7 cellular contexts compared by ENCODE assay signal in genomic region chr9:37037137-37037743, GRCh38. TPM values are rescaled to one million over a fixed set of nuclear protein-coding genes. Genes with fewer than 3 reads are reported as not detected.
A peak's percentile ranks its signal among the peaks of the same experiment; 100 is the strongest.
DNase-seq lines count a peak whose midpoint lies in the region; ATAC-seq, FAIRE-seq and TF ChIP-seq lines count a peak whose summit lies in the region.

No MANE protein-coding gene starts in this region.

- peak overlapping the region; percentile 83 for H2AFZ ChIP-seq in MM.1S (ENCODE audit: low read length)

- TF ChIP-seq CTCF in MM.1S (IDR thresholded peaks at IDR 0.05; ENCODE audit: low read length) (no peak), choroid plexus epithelial cell (conservative IDR thresholded peaks at IDR 0.05; ENCODE audit: low read depth, low read length) (no peak), mucosa of descending colon (IDR thresholded peaks at IDR 0.05) (no peak)

- no peaks in the 10 kb centered on the region for H4K20me1 ChIP-seq in MM.1S (ENCODE audit: insufficient read depth, low read length)

- H3K4me3 ChIP-seq in MM.1S (ENCODE audit: low read length) (peak overlapping the region; percentile 63), choroid plexus epithelial cell (ENCODE audit: low read depth, low read length) (peak overlapping the region; percentile 47), mucosa of descending colon (peak overlapping the region; percentile 6)

- peaks cover 79% of the 10 kb centered on the region for H3K27me3 ChIP-seq in MM.1S (replicated peaks; ENCODE audit: insufficient read depth, low read length)

- DNase-seq in MM.1S (no peak), choroid plexus epithelial cell (ENCODE audit: low read depth) (peak; percentile 31), mucosa of descending colon (peak in 2 of 3 donors; percentile 15 to 59), GM03348 (ENCODE audit: low spot score) (no peak), GM19239 (ENCODE audit: insufficient read length, low spot score) (no peak)

- H3F3A ChIP-seq in MM.1S (ENCODE audit: insufficient read depth, low read length) = peaks cover 4% of the 10 kb centered on the region; the same call in 1 of the 2 replicates

- H3K27ac ChIP-seq in MM.1S (ENCODE audit: low read length) = no peak overlapping the region

- H3K9ac ChIP-seq in MM.1S (ENCODE audit: low read length) = no peak overlapping the region; the same call in 1 of the 2 replicates

- H3K9me3 ChIP-seq in MM.1S (replicated peaks; ENCODE audit: insufficient read depth, low read length) = no peaks in the 10 kb centered on the region
- no peaks in the 10 kb centered on the region for H3K9me3 ChIP-seq in mucosa of descending colon

- no peak for FAIRE-seq in GM19239 (lab: Jason Lieb, UNC)

- H3K36me3 ChIP-seq in MM.1S (replicated peaks; ENCODE audit: insufficient read depth, low read length) (no peaks in the 10 kb centered on the region), mucosa of descending colon (ENCODE audit: low read depth) (no peaks in the 10 kb centered on the region)

- ATAC-seq in GM18868 (IDR thresholded peaks at IDR 0.05; ENCODE audit: unreplicated experiment) (peak; percentile 11), mucosa of descending colon (peak; percentile 42), HG02970 (IDR thresholded peaks at IDR 0.05; ENCODE audit: low FRiP score, unreplicated experiment) (no peak)

- no peaks in the 10 kb centered on the region for H3K79me2 ChIP-seq in MM.1S (ENCODE audit: low read length)

- intact Hi-C loops in mucosa of descending colon (cut with DNase I, micrococcal nuclease) = no loop called here

- H3K9me2 ChIP-seq in MM.1S (replicated peaks; ENCODE audit: insufficient read depth, low read length) = no peaks in the 10 kb centered on the region

- H3K4me1 ChIP-seq in MM.1S (ENCODE audit: low read length) (peaks cover 6% of the 10 kb centered on the region; the same call in 1 of the 2 replicates), mucosa of descending colon (ENCODE audit: low read depth) (peaks cover 27% of the 10 kb centered on the region)

- peak overlapping the region; percentile 95 for H3K4me2 ChIP-seq in MM.1S (ENCODE audit: low read depth, low read length)

RNA-seq across cellular contexts. Expression of gene PAX5, which starts 3.2 kb away (rescaled TPM):
- under 1 TPM in 2 of 3 donors, not detected in 1; 0.29 to 0.32 TPM for total RNA-seq in mucosa of descending colon

Comparison
In these comparisons a context has a peak if more than half of its experiments do, and no peak if none do; other contexts are left out.
1. DNase-seq: peak in choroid plexus epithelial cell (single experiment) and mucosa of descending colon (2 of 3); none in MM.1S (single experiment), GM03348 (single experiment) and GM19239 (single experiment).
2. H3K4me3 ChIP-seq: peak in every context shown above with its lines; median percentile 63 in MM.1S; 47 in choroid plexus epithelial cell; 6 in mucosa of descending colon.